ENCODE assay signal across 24 cellular contexts in the genomic region with DNA sequence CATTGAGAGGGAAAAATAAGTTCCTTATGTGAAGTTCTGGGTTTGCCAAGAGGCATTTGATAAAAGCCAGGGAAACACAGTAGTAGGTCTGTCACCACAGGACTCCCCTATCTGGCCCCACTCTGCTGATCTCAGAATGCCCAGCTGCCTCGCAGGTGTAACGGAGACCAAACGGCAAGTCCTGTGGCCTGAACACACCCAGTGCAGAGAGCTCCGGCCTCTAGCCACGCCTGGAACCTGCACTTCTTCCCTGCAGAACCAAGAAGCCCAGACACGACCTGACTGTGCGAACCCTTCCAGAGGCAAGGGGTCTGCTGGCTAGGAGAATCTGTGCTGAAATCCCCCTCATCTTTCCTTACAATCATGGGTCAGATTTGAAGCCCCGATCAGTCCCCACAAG.
A peak's percentile ranks its signal among the peaks of the same experiment; 100 is the strongest.
DNase-seq lines count a peak whose midpoint lies in the region; ATAC-seq and TF ChIP-seq lines count a peak whose summit lies in the region.
"Had no signal": no experiment of that assay in that cellular context is flagged by ENCODE, and none has a peak within 500 bp of the region (broad histone marks: within the 10 kb centered on the region; RNA-seq: fewer than 3 reads in every experiment).

No MANE protein-coding gene starts in this region.

- H3K4me1 ChIP-seq in RWPE2 (ENCODE audit: insufficient read depth, poor library complexity, severe bottlenecking): no peaks in the 10 kb centered on the region
- H3K4me1 ChIP-seq: BE2C had no signal

- no peaks in the 10 kb centered on the region for H3K9me3 ChIP-seq in RWPE2 (ENCODE audit: severe bottlenecking)
- H3K9me3 ChIP-seq: BE2C, BLaER1 had no signal

- TF ChIP-seq CTCF in RWPE2 (IDR thresholded peaks at IDR 0.05; ENCODE audit: poor library complexity, severe bottlenecking) (no peak), osteocyte (IDR thresholded peaks at IDR 0.05) (no peak), type B pancreatic cell (conservative IDR thresholded peaks at IDR 0.05) (no peak), GM10266 (IDR thresholded peaks at IDR 0.05; ENCODE audit: control insufficient read depth, insufficient read depth, low read depth, missing control alignments) (no peak)

- H3K9me3 Mint-ChIP-seq in osteocyte (ENCODE audit: unreplicated experiment) (no peaks in the 10 kb centered on the region), type B pancreatic cell (no peaks in the 10 kb centered on the region)
- H3K9me3 Mint-ChIP-seq: CD8-positive, alpha-beta memory T cell had no signal

- H3K4me1 Mint-ChIP-seq in osteocyte (ENCODE audit: unreplicated experiment) (no peaks in the 10 kb centered on the region), type B pancreatic cell (ENCODE audit: unreplicated experiment) (peaks cover 5% of the 10 kb centered on the region)
- H3K4me1 Mint-ChIP-seq: CD14-positive monocyte; CD4-positive, alpha-beta memory T cell; CD4-positive, CD25-positive, alpha-beta regulatory T cell; CD8-positive, alpha-beta memory T cell had no signal

- no peak overlapping the region for H3K27ac Mint-ChIP-seq in osteocyte (ENCODE audit: unreplicated experiment)
- H3K27ac Mint-ChIP-seq in type B pancreatic cell: peak overlapping the region; percentile 47
- H3K27ac Mint-ChIP-seq: CD4-positive, alpha-beta memory T cell; CD8-positive, alpha-beta memory T cell had no signal

- no peaks in the 10 kb centered on the region for H3K36me3 ChIP-seq in H7 (replicated peaks; ENCODE audit: control insufficient read depth, insufficient read depth, low read length)
- no peaks in the 10 kb centered on the region for H3K36me3 ChIP-seq in RWPE2 (ENCODE audit: low read depth)
- H3K36me3 ChIP-seq: BE2C, BLaER1 had no signal

- no peak overlapping the region for H3K27ac ChIP-seq in RWPE2 (ENCODE audit: poor library complexity, severe bottlenecking)
- H3K27ac ChIP-seq: BLaER1 had no signal

- H3K4me3 ChIP-seq in H7 (ENCODE audit: insufficient read depth, low read depth, low read length) (no peak overlapping the region), RWPE2 (ENCODE audit: severe bottlenecking) (no peak overlapping the region)
- H3K4me3 ChIP-seq: BLaER1 had no signal

- H3K27me3 Mint-ChIP-seq in osteocyte (ENCODE audit: unreplicated experiment): peaks cover 2% of the 10 kb centered on the region
- H3K27me3 Mint-ChIP-seq in type B pancreatic cell: peaks cover 32% of the 10 kb centered on the region
- H3K27me3 Mint-ChIP-seq: CD4-positive, CD25-positive, alpha-beta regulatory T cell had no signal

- ATAC-seq in RWPE2 (ENCODE audit: low read depth): 0 out of 3 replicates have a peak, but pooled peaks have one; percentile 17

- H3K27me3 ChIP-seq in H7 (ENCODE audit: control insufficient read depth, insufficient read depth, low read length): no peaks in the 10 kb centered on the region
- H3K27me3 ChIP-seq in RWPE2 (ENCODE audit: insufficient read depth, poor library complexity, severe bottlenecking): peaks cover 6% of the 10 kb centered on the region
- H3K27me3 ChIP-seq: BLaER1 had no signal

- H3K36me3 Mint-ChIP-seq in osteocyte (ENCODE audit: unreplicated experiment) (no peaks in the 10 kb centered on the region), type B pancreatic cell (no peaks in the 10 kb centered on the region)
- H3K36me3 Mint-ChIP-seq: CD14-positive monocyte; CD4-positive, alpha-beta memory T cell; CD4-positive, CD25-positive, alpha-beta regulatory T cell; CD8-positive, alpha-beta memory T cell had no signal

- DNase-seq in H7 (peak; percentile 7), RWPE2 (ENCODE audit: low spot score) (no peak), osteocyte (ENCODE audit: extremely low spot score, unreplicated experiment) (peak; percentile 65), type B pancreatic cell (ENCODE audit: extremely low spot score, unreplicated experiment) (no peak), NCI-H510A treated with DMSO at 0.1 percent for 48 hours (lab: John Stamatoyannopoulos, UW) (no peak), GM10266 (ENCODE audit: extremely low spot score) (no peak)
- DNase-seq in activated T-cell treated with anti-CD3 and anti-CD28 coated beads, Interleukin-2, amount 50 U/mL, for 1 hour: no peak
- DNase-seq: 8988T; ACHN; BE2C; C1 segment of cervical spinal cord; CD4-positive, alpha-beta memory T cell; CD4-positive, CD25-positive, alpha-beta regulatory T cell; CD8-positive, alpha-beta memory T cell; COR-L47; DMS 273 treated with DMSO at 0.1 percent for 48 hours; DMS153; DMS53; DMS79; DND-41; EL; GDM1 had no signal

- H3K4me3 Mint-ChIP-seq in osteocyte (ENCODE audit: unreplicated experiment): no peak overlapping the region
- no peak overlapping the region for H3K4me3 Mint-ChIP-seq in type B pancreatic cell
- H3K4me3 Mint-ChIP-seq: CD14-positive monocyte; CD4-positive, alpha-beta memory T cell; CD4-positive, CD25-positive, alpha-beta regulatory T cell; CD8-positive, alpha-beta memory T cell had no signal

Comparison
In these comparisons a context has a peak if more than half of its experiments do, and no peak if none do; other contexts are left out.
1. DNase-seq: peak in H7 (single experiment) and osteocyte (single experiment); none in RWPE2 (single experiment), type B pancreatic cell (single experiment), NCI-H510A treated with DMSO at 0.1 percent for 48 hours (single experiment), GM10266 (single experiment) and activated T-cell treated with anti-CD3 and anti-CD28 coated beads, Interleukin-2, amount 50 U/mL, for 1 hour (single experiment).